In the genomic region with DNA sequence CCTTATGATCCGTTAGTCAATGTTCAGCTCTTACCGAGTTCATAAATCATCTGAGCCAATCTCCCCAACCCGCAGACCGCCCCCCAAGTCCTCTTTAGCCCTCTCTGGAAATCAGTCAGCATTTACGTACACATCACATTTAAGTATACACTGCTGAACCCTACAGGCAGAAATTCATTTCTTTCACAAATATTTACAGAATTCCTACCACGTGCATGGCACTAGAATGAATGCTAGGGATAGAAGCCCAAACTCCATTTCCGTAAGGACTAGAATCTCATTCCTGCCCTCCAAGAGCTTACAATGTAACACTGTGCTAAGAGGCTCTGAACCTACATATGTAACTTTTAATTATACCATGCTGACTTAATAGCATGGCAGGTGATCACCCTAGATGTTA, we compare ENCODE assay signal across 1 cellular context.
TF ChIP-seq lines count a peak whose summit lies in the region.

No MANE protein-coding gene starts in this region.

TF ChIP-seq in SK-N-SH treated with all-trans-retinoic acid at 6 μM for 48 hours, 23 proteins besides CTCF, POLR2A, EP300 and RAD21 (continued from another document):
- TF ChIP-seq, protein P1, sequence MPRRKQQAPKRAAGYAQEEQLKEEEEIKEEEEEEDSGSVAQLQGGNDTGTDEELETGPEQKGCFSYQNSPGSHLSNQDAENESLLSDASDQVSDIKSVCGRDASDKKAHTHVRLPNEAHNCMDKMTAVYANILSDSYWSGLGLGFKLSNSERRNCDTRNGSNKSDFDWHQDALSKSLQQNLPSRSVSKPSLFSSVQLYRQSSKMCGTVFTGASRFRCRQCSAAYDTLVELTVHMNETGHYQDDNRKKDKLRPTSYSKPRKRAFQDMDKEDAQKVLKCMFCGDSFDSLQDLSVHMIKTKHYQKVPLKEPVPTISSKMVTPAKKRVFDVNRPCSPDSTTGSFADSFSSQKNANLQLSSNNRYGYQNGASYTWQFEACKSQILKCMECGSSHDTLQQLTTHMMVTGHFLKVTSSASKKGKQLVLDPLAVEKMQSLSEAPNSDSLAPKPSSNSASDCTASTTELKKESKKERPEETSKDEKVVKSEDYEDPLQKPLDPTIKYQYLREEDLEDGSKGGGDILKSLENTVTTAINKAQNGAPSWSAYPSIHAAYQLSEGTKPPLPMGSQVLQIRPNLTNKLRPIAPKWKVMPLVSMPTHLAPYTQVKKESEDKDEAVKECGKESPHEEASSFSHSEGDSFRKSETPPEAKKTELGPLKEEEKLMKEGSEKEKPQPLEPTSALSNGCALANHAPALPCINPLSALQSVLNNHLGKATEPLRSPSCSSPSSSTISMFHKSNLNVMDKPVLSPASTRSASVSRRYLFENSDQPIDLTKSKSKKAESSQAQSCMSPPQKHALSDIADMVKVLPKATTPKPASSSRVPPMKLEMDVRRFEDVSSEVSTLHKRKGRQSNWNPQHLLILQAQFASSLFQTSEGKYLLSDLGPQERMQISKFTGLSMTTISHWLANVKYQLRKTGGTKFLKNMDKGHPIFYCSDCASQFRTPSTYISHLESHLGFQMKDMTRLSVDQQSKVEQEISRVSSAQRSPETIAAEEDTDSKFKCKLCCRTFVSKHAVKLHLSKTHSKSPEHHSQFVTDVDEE (CRISPR knock-in tag; IDR thresholded peaks at IDR 0.05), result no peak
- TF ChIP-seq ZC3H10 (CRISPR knock-in tag; IDR thresholded peaks at IDR 0.05) (no peak), ESRRG (CRISPR knock-in tag; IDR thresholded peaks at IDR 0.05) (no peak), TCF4 (CRISPR knock-in tag; IDR thresholded peaks at IDR 0.05; ENCODE audit: borderline replicate concordance) (no peak), PPARA (CRISPR knock-in tag; IDR thresholded peaks at IDR 0.05; ENCODE audit: borderline replicate concordance) (no peak), ZFP30 (CRISPR knock-in tag; IDR thresholded peaks at IDR 0.05) (no peak), GLIS3 (CRISPR knock-in tag; IDR thresholded peaks at IDR 0.05) (no peak), ARNTL (CRISPR knock-in tag; IDR thresholded peaks at IDR 0.05; ENCODE audit: borderline replicate concordance, low read depth) (no peak), RARB (CRISPR knock-in tag; IDR thresholded peaks at IDR 0.05) (no peak), BACH2 (CRISPR knock-in tag; IDR thresholded peaks at IDR 0.05; ENCODE audit: borderline replicate concordance) (no peak), OSR1 (CRISPR knock-in tag; IDR thresholded peaks at IDR 0.05) (no peak), ZNF565 (CRISPR knock-in tag; conservative IDR thresholded peaks at IDR 0.05; ENCODE audit: low read depth) (no peak), CSDC2 (CRISPR knock-in tag; IDR thresholded peaks at IDR 0.05) (no peak), ISL1 (CRISPR knock-in tag; IDR thresholded peaks at IDR 0.05) (no peak), SNAI2 (CRISPR knock-in tag; IDR thresholded peaks at IDR 0.05) (no peak), ZFP3 (CRISPR knock-in tag; IDR thresholded peaks at IDR 0.05) (no peak)
- TF ChIP-seq, protein P2, sequence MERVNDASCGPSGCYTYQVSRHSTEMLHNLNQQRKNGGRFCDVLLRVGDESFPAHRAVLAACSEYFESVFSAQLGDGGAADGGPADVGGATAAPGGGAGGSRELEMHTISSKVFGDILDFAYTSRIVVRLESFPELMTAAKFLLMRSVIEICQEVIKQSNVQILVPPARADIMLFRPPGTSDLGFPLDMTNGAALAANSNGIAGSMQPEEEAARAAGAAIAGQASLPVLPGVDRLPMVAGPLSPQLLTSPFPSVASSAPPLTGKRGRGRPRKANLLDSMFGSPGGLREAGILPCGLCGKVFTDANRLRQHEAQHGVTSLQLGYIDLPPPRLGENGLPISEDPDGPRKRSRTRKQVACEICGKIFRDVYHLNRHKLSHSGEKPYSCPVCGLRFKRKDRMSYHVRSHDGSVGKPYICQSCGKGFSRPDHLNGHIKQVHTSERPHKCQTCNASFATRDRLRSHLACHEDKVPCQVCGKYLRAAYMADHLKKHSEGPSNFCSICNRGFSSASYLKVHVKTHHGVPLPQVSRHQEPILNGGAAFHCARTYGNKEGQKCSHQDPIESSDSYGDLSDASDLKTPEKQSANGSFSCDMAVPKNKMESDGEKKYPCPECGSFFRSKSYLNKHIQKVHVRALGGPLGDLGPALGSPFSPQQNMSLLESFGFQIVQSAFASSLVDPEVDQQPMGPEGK (CRISPR knock-in tag; IDR thresholded peaks at IDR 0.05; ENCODE audit: borderline replicate concordance), result no peak
- TF ChIP-seq, protein P3, sequence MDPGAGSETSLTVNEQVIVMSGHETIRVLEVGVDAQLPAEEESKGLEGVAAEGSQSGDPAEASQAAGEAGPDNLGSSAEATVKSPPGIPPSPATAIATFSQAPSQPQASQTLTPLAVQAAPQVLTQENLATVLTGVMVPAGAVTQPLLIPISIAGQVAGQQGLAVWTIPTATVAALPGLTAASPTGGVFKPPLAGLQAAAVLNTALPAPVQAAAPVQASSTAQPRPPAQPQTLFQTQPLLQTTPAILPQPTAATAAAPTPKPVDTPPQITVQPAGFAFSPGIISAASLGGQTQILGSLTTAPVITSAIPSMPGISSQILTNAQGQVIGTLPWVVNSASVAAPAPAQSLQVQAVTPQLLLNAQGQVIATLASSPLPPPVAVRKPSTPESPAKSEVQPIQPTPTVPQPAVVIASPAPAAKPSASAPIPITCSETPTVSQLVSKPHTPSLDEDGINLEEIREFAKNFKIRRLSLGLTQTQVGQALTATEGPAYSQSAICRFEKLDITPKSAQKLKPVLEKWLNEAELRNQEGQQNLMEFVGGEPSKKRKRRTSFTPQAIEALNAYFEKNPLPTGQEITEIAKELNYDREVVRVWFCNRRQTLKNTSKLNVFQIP (CRISPR knock-in tag; IDR thresholded peaks at IDR 0.05; ENCODE audit: borderline replicate concordance, low read depth), result no peak
TF ChIP-seq in SK-N-SH treated with all-trans-retinoic acid at 6 μM for 48 hours: peak in this region for 0.
